In the genomic region with DNA sequence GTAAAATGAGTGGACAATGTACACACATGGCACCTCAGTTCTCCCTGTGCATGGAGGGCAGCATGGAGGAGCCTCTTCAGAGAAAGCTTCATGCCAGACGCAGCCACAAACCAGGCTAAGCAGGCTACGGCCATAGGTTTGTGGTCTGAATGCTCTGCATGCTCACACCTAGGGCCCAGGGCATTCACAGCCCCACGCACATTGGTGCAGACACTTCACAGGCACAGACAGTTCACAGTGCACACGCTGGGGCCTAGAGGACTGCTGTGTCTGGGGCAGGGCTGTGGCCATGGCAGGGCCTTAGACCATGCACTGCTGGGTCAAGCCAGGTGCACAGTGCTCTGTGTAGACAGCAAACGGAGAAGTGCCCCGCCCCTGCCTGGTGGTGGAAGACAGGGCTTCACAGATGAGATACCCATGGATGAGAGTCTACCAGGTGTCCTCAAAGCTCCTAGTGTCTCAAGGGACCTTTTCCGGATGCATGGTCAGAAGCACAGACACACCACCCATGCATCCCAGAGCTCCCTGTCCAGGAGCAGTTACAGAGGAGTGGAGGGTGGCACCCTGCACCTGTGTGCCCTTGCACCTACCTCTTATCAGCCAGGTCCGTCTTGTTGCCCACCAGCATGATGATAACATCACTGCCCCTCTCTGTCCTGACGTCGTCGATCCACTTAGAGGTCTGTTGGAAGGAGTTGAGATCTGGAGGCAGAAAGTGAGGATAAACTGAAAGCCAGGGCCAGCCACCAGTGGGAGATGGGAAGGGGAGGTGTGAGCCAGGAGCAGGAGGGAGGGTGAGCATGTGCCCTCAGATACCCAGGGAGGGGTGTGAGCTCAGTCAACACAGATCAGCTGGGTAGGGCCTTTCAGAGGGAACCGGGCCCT, we compare ENCODE assay signal across 23 cellular contexts. TPM values are rescaled to one million over a fixed set of nuclear protein-coding genes. Genes with fewer than 3 reads are reported as not detected.
"Had no signal": no experiment of that assay in that cellular context is flagged by ENCODE, and none has a peak within 500 bp of the region (broad histone marks: within the 10 kb centered on the region; RNA-seq: fewer than 3 reads in every experiment).

No MANE protein-coding gene starts in this region.

- ATAC-seq: activated CD4-positive, alpha-beta T cell treated with anti-CD3 and anti-CD28 coated beads for 36 hours; activated CD8-positive, alpha-beta T cell treated with anti-CD3 and anti-CD28 coated beads for 36 hours had no signal

- H3K4me3 Mint-ChIP-seq: activated B cell treated with CpG ODN at 0.5 μM for 24 hours; activated CD4-positive, alpha-beta T cell treated with anti-CD3 and anti-CD28 coated beads for 36 hours; activated CD8-positive, alpha-beta T cell treated with anti-CD3 and anti-CD28 coated beads for 36 hours; activated naive CD4-positive, alpha-beta T cell treated with anti-CD3 and anti-CD28 coated beads, Interleukin-2, amount 50 U/mL, for 24 hours; activated T-cell treated with anti-CD3 and anti-CD28 coated beads, Interleukin-2, amount 50 U/mL, for 24 hours; activated T-helper 1 cell treated with anti-CD3 and anti-CD28 coated beads, Interleukin-12 subunit alpha, Interleukin-12 subunit beta, Interleukin-2, Interleukin-4 antibody, amounts not matched to agents 30 ng/mL and 10 ng/mL and 1 ng/mL, durations not matched to agents 14 hours and 24 hours and 36 hours; T-cell had no signal

- H3K27ac Mint-ChIP-seq: activated B cell treated with CpG ODN at 0.5 μM for 24 hours; activated CD4-positive, alpha-beta T cell treated with anti-CD3 and anti-CD28 coated beads for 36 hours; activated CD8-positive, alpha-beta T cell treated with anti-CD3 and anti-CD28 coated beads for 36 hours; activated naive CD4-positive, alpha-beta T cell treated with anti-CD3 and anti-CD28 coated beads, Interleukin-2, amount 50 U/mL, for 24 hours; activated T-cell treated with anti-CD3 and anti-CD28 coated beads, Interleukin-2, amount 50 U/mL, for 24 hours; activated T-helper 1 cell treated with anti-CD3 and anti-CD28 coated beads, Interleukin-12 subunit alpha, Interleukin-12 subunit beta, Interleukin-2, Interleukin-4 antibody, amounts not matched to agents 30 ng/mL and 10 ng/mL and 1 ng/mL, durations not matched to agents 14 hours and 24 hours and 36 hours; T-cell had no signal

- H3K36me3 ChIP-seq: breast epithelium had no signal

- H3K4me3 ChIP-seq: breast epithelium had no signal

- H3K4me1 Mint-ChIP-seq: activated B cell treated with CpG ODN at 0.5 μM for 24 hours; activated CD4-positive, alpha-beta T cell treated with anti-CD3 and anti-CD28 coated beads for 36 hours; activated naive CD4-positive, alpha-beta T cell treated with anti-CD3 and anti-CD28 coated beads, Interleukin-2, amount 50 U/mL, for 24 hours; T-cell had no signal

- H3K4me1 ChIP-seq: breast epithelium had no signal

- H3K9me3 Mint-ChIP-seq: activated B cell treated with CpG ODN at 0.5 μM for 24 hours; activated CD8-positive, alpha-beta T cell treated with anti-CD3 and anti-CD28 coated beads for 36 hours; activated naive CD4-positive, alpha-beta T cell treated with anti-CD3 and anti-CD28 coated beads, Interleukin-2, amount 50 U/mL, for 24 hours; activated T-cell treated with anti-CD3 and anti-CD28 coated beads, Interleukin-2, amount 50 U/mL, for 24 hours; activated T-helper 1 cell treated with anti-CD3 and anti-CD28 coated beads, Interleukin-12 subunit alpha, Interleukin-12 subunit beta, Interleukin-2, Interleukin-4 antibody, amounts not matched to agents 30 ng/mL and 10 ng/mL and 1 ng/mL, durations not matched to agents 14 hours and 24 hours and 36 hours; T-cell had no signal

- H3K27me3 Mint-ChIP-seq: activated CD4-positive, alpha-beta T cell treated with anti-CD3 and anti-CD28 coated beads for 36 hours; activated CD8-positive, alpha-beta T cell treated with anti-CD3 and anti-CD28 coated beads for 36 hours; activated T-cell treated with anti-CD3 and anti-CD28 coated beads, Interleukin-2, amount 50 U/mL, for 24 hours had no signal

- DNase-seq: activated B cell treated with CpG ODN at 0.5 μM for 24 hours; activated CD4-positive, alpha-beta T cell treated with anti-CD3 and anti-CD28 coated beads for 36 hours; activated CD4-positive, alpha-beta T cell treated with anti-CD3 and anti-CD28 coated beads, Interleukin-2, amount 50 U/mL, for 1 hour; activated CD8-positive, alpha-beta T cell treated with anti-CD3 and anti-CD28 coated beads for 36 hours; activated effector memory CD4-positive, alpha-beta T cell treated with Interleukin-2 at 50 U/mL for 16 hours; activated naive CD4-positive, alpha-beta T cell; activated T-cell treated with anti-CD3 and anti-CD28 coated beads, Interleukin-2, amount 50 U/mL, for 24 hours; aorta; central memory CD4-positive, alpha-beta T cell; Kasumi-1; KBM-7; NCI-H1105 treated with DMSO at 0.1 percent for 48 hours; NCI-H1436 treated with DMSO at 0.1 percent for 48 hours; NCI-H187; NCI-H2081; NCI-H524; SHP77 treated with DMSO at 0.1 percent for 48 hours; T-cell; T-helper 2 cell; T1000 had no signal

- H3K27me3 ChIP-seq: breast epithelium had no signal

- H3K27ac ChIP-seq: breast epithelium had no signal

- H3K36me3 Mint-ChIP-seq: activated naive CD4-positive, alpha-beta T cell treated with anti-CD3 and anti-CD28 coated beads, Interleukin-2, amount 50 U/mL, for 24 hours; T-cell had no signal

- H3K9me3 ChIP-seq: breast epithelium had no signal

RNA-seq across cellular contexts. Expression of a gene that starts 56.5 kb away (rescaled TPM):
- total RNA-seq: activated B cell treated with CpG ODN at 0.5 μM for 24 hours had no signal
